In the genomic region with DNA sequence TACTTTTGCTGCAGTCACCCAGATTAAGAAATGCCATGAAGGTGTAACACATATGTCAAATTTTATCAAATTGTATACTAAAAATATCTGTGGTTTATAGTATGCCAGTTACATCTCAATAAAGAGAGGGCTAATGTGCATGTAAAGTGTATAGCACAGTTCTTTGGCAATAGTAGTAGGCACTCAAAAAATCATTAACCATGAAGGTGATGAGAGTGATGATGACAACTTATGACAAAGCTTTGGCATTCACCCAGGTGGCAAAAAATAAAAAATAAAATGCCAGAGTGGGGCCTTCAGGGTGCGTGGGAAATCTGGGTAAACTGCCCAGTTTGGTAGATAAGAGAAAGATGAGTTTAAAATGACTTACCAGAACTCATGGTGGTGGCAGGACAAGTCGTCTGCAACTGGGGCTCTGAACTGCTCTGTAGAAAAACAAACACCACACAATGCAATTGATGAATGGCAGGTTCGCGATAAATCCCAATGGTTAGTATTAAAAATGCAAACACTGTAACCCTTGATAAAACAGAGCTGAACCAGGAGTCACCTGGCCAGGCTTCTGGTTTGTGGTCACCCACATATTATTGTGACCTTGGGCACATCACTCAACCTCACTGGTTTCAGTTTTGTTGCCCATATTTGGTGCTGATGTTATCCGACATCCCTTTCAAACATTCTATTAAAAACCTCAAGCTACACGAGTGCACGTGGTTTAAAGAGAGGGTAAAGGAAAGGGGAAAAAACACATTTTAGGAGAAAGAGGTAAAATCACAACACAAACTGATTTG, we compare ENCODE assay signal across 9 cellular contexts.
A peak's percentile ranks its signal among the peaks of the same experiment; 100 is the strongest.
DNase-seq lines count a peak whose midpoint lies in the region; ATAC-seq and TF ChIP-seq lines count a peak whose summit lies in the region.
"Had no signal": no experiment of that assay in that cellular context is flagged by ENCODE, and none has a peak within 500 bp of the region (broad histone marks: within the 10 kb centered on the region; RNA-seq: fewer than 3 reads in every experiment).

No MANE protein-coding gene starts in this region.

- POLR2A ChIA-PET in activated CD4-positive, alpha-beta memory T cell treated with anti-CD3 and anti-CD28 coated beads, Interleukin-2, amount 10 ng/mL, durations not matched to agents 7 days and 5 days (lab: Charles Lee), result no interaction called here
- POLR2A ChIA-PET in activated CD4-positive, alpha-beta memory T cell treated with anti-CD3 and anti-CD28 coated beads for 36 hours (lab: Charles Lee), result no interaction called here

- H3K27me3 Mint-ChIP-seq in activated CD4-positive, alpha-beta memory T cell treated with anti-CD3 and anti-CD28 coated beads, Interleukin-2, amount 10 ng/mL, durations not matched to agents 7 days and 5 days, result peaks cover 17% of the 10 kb centered on the region
- H3K27me3 Mint-ChIP-seq in activated CD4-positive, alpha-beta memory T cell treated with anti-CD3 and anti-CD28 coated beads for 36 hours, result peaks cover under 1% of the 10 kb centered on the region
- H3K27me3 Mint-ChIP-seq in T-helper 2 cell treated with Interferon-gamma antibody and Interleukin-4, amounts not matched to agents 5 μg/mL and 100 μg/mL, for 36 hours (ENCODE audit: low read depth), result peaks cover 46% of the 10 kb centered on the region

- intact Hi-C loops in activated CD4-positive, alpha-beta memory T cell treated with anti-CD3 and anti-CD28 coated beads for 36 hours (cut with micrococcal nuclease), result no loop called here
- intact Hi-C loops in tibial artery (cut with DNase I; ENCODE audit: low total_unique reads), result no loop called here

- ATAC-seq in HG02973 (IDR thresholded peaks at IDR 0.05; ENCODE audit: unreplicated experiment), result peak; percentile 71
- ATAC-seq: T-cell had no signal

- peak overlapping the region; percentile 80 to 91 for H3K27ac ChIP-seq in tibial artery

- H3K36me3 Mint-ChIP-seq in activated CD4-positive, alpha-beta memory T cell treated with anti-CD3 and anti-CD28 coated beads, Interleukin-2, amount 10 ng/mL, durations not matched to agents 7 days and 5 days (ENCODE audit: low read depth), result no peaks in the 10 kb centered on the region
- H3K36me3 Mint-ChIP-seq in activated CD4-positive, alpha-beta memory T cell treated with anti-CD3 and anti-CD28 coated beads for 36 hours, result no peaks in the 10 kb centered on the region
- no peaks in the 10 kb centered on the region for H3K36me3 Mint-ChIP-seq in T-helper 2 cell treated with Interferon-gamma antibody and Interleukin-4, amounts not matched to agents 5 μg/mL and 100 μg/mL, for 36 hours (ENCODE audit: low read depth)
- H3K36me3 Mint-ChIP-seq: T-cell had no signal

- no peak overlapping the region for H3K4me3 ChIP-seq in tibial artery

- peaks cover 37 to 48% (median 45%) of the 10 kb centered on the region in 3 donors for H3K36me3 ChIP-seq in tibial artery

- CTCF ChIA-PET in activated CD4-positive, alpha-beta memory T cell treated with anti-CD3 and anti-CD28 coated beads, Interleukin-2, amount 10 ng/mL, durations not matched to agents 7 days and 5 days (lab: Charles Lee), result interaction anchor here (0.6 to 5.3 kb wide), 4 partner anchors 10 to 1121 kb away, joined by 3 to 45 read pairs (median 8); no protein-coding TSS in a partner anchor
- CTCF ChIA-PET in activated CD4-positive, alpha-beta memory T cell treated with anti-CD3 and anti-CD28 coated beads for 36 hours (lab: Charles Lee), result interaction anchor here (1.4 to 8.3 kb wide), 2 partner anchors 8 to 64 kb away, joined by 4 to 83 read pairs; no protein-coding TSS in a partner anchor

- no peaks in the 10 kb centered on the region for H3K27me3 ChIP-seq in tibial artery

- H3K4me1 ChIP-seq in tibial artery, result peaks cover 0 to 100% (median 77%) of the 10 kb centered on the region in 4 donors

- no peaks in the 10 kb centered on the region for H3K9me3 ChIP-seq in tibial artery

- no peak for TF ChIP-seq CTCF in tibial artery (IDR thresholded peaks at IDR 0.05)

- peak; percentile 49 for DNase-seq in activated CD4-positive, alpha-beta memory T cell treated with anti-CD3 and anti-CD28 coated beads, Interleukin-2, amount 10 ng/mL, durations not matched to agents 7 days and 5 days
- no peak for DNase-seq in activated CD4-positive, alpha-beta memory T cell treated with anti-CD3 and anti-CD28 coated beads for 36 hours
- peak; percentile 25 for DNase-seq in T-helper 2 cell treated with Interferon-gamma antibody and Interleukin-4, amounts not matched to agents 5 μg/mL and 100 μg/mL, for 36 hours (ENCODE audit: low spot score)
- no peak for DNase-seq in tibial artery
- DNase-seq in AG08395 (ENCODE audit: low spot score), result no peak
- no peak for DNase-seq in stimulated activated CD8-positive, alpha-beta memory T cell treated with anti-CD3 and anti-CD28 coated beads, Interleukin-4, amount 100 ng/mL, for 48 hours
- no peak for DNase-seq in NCI-H82 (lab: John Stamatoyannopoulos, UW)
- DNase-seq: T-cell had no signal

- H3K9me3 Mint-ChIP-seq in activated CD4-positive, alpha-beta memory T cell treated with anti-CD3 and anti-CD28 coated beads, Interleukin-2, amount 10 ng/mL, durations not matched to agents 7 days and 5 days, result no peaks in the 10 kb centered on the region
- H3K9me3 Mint-ChIP-seq in activated CD4-positive, alpha-beta memory T cell treated with anti-CD3 and anti-CD28 coated beads for 36 hours, result no peaks in the 10 kb centered on the region
- no peaks in the 10 kb centered on the region for H3K9me3 Mint-ChIP-seq in T-helper 2 cell treated with Interferon-gamma antibody and Interleukin-4, amounts not matched to agents 5 μg/mL and 100 μg/mL, for 36 hours
- H3K9me3 Mint-ChIP-seq: T-cell had no signal

- H3K27ac Mint-ChIP-seq in activated CD4-positive, alpha-beta memory T cell treated with anti-CD3 and anti-CD28 coated beads, Interleukin-2, amount 10 ng/mL, durations not matched to agents 7 days and 5 days, result no peak overlapping the region
- H3K27ac Mint-ChIP-seq in activated CD4-positive, alpha-beta memory T cell treated with anti-CD3 and anti-CD28 coated beads for 36 hours, result no peak overlapping the region
- no peak overlapping the region for H3K27ac Mint-ChIP-seq in T-helper 2 cell treated with Interferon-gamma antibody and Interleukin-4, amounts not matched to agents 5 μg/mL and 100 μg/mL, for 36 hours
- H3K27ac Mint-ChIP-seq: T-cell had no signal

- no peak overlapping the region for H3K4me3 Mint-ChIP-seq in activated CD4-positive, alpha-beta memory T cell treated with anti-CD3 and anti-CD28 coated beads, Interleukin-2, amount 10 ng/mL, durations not matched to agents 7 days and 5 days
- H3K4me3 Mint-ChIP-seq in activated CD4-positive, alpha-beta memory T cell treated with anti-CD3 and anti-CD28 coated beads for 36 hours, result no peak overlapping the region
- H3K4me3 Mint-ChIP-seq in T-helper 2 cell treated with Interferon-gamma antibody and Interleukin-4, amounts not matched to agents 5 μg/mL and 100 μg/mL, for 36 hours, result no peak overlapping the region
- H3K4me3 Mint-ChIP-seq: T-cell had no signal

- H3K4me1 Mint-ChIP-seq in activated CD4-positive, alpha-beta memory T cell treated with anti-CD3 and anti-CD28 coated beads, Interleukin-2, amount 10 ng/mL, durations not matched to agents 7 days and 5 days, result peaks cover 13% of the 10 kb centered on the region
- peaks cover 6% of the 10 kb centered on the region for H3K4me1 Mint-ChIP-seq in activated CD4-positive, alpha-beta memory T cell treated with anti-CD3 and anti-CD28 coated beads for 36 hours (ENCODE audit: low read depth)
- H3K4me1 Mint-ChIP-seq in T-helper 2 cell treated with Interferon-gamma antibody and Interleukin-4, amounts not matched to agents 5 μg/mL and 100 μg/mL, for 36 hours (ENCODE audit: low read depth), result peaks cover 10% of the 10 kb centered on the region

Comparison
In these comparisons a context has a peak if more than half of its experiments do, and no peak if none do; other contexts are left out.
1. DNase-seq: peak in activated CD4-positive, alpha-beta memory T cell treated with anti-CD3 and anti-CD28 coated beads, Interleukin-2, amount 10 ng/mL, durations not matched to agents 7 days and 5 days (single experiment) and T-helper 2 cell treated with Interferon-gamma antibody and Interleukin-4, amounts not matched to agents 5 μg/mL and 100 μg/mL, for 36 hours (single experiment); none in activated CD4-positive, alpha-beta memory T cell treated with anti-CD3 and anti-CD28 coated beads for 36 hours (single experiment), tibial artery (0 of 2), AG08395 (single experiment), stimulated activated CD8-positive, alpha-beta memory T cell treated with anti-CD3 and anti-CD28 coated beads, Interleukin-4, amount 100 ng/mL, for 48 hours (single experiment) and NCI-H82 (single experiment).